10 cellular contexts compared by ENCODE assay signal in the genomic region with DNA sequence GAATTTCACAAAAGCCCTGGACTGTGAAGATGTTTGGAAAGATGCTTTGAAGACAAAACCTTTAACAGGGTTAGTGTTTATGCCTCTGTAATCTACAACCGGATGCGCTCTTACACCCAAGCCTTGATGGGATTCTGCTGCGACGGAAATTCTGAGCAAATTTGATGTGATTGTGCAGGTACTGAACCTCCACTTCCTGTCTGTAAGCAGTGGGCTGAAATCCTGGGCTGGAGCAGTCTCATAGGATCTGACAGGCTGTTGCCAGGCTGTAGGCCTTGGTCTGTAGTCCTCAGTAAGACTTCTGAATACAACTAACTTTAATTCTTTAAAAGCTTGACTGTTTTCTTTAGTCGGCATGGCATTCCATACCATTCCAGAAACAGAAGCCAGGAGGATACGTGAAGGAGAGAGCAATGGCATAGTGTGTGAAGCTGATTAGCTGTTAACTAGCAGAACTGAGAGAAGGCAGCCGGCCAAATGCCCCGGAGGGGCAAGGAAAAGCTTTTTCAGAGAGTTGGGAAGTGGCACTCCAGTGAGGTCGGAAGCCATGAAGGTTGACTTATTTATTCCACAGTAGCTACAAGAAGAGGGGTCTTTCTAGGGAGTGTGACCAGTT.
DNase-seq lines count a peak whose midpoint lies in the region; ATAC-seq and TF ChIP-seq lines count a peak whose summit lies in the region.
"Had no signal": no experiment of that assay in that cellular context is flagged by ENCODE, and none has a peak within 500 bp of the region (broad histone marks: within the 10 kb centered on the region; RNA-seq: fewer than 3 reads in every experiment).

No MANE protein-coding gene starts in this region.

- no peaks in the 10 kb centered on the region for H3K27me3 Mint-ChIP-seq in activated naive CD8-positive, alpha-beta T cell

- H3K27ac ChIP-seq in PC-9 = no peak overlapping the region
- H3K27ac ChIP-seq: right lobe of liver had no signal

- H3K36me3 ChIP-seq in mucosa of descending colon (ENCODE audit: low read depth) = no peaks in the 10 kb centered on the region
- no peaks in the 10 kb centered on the region for H3K36me3 ChIP-seq in PC-9 (ENCODE audit: low read depth)
- H3K36me3 ChIP-seq: right lobe of liver had no signal

- no peak for TF ChIP-seq CTCF in mucosa of descending colon (IDR thresholded peaks at IDR 0.05)
- no peak for TF ChIP-seq CTCF in PC-9 (conservative IDR thresholded peaks at IDR 0.05)

- no peaks in the 10 kb centered on the region for H3F3A ChIP-seq in PC-9 (ENCODE audit: insufficient read depth, low read depth)

- H3K9me3 ChIP-seq in mucosa of descending colon = no peaks in the 10 kb centered on the region
- H3K9me3 ChIP-seq in PC-9 (ENCODE audit: insufficient read depth, low read depth) = 0 out of 2 replicates have a peak, but pooled peaks cover 4% of the 10 kb centered on the region
- H3K9me3 ChIP-seq: right lobe of liver had no signal

- no peaks in the 10 kb centered on the region for H3K27me3 ChIP-seq in PC-9 (ENCODE audit: insufficient read depth, low read depth)
- H3K27me3 ChIP-seq: right lobe of liver had no signal

- intact Hi-C loops in mucosa of descending colon (cut with DNase I, micrococcal nuclease) = no loop called here
- intact Hi-C loops in PC-9 (cut with micrococcal nuclease; ENCODE audit: unreplicated experiment) = no loop called here

- H3K36me3 Mint-ChIP-seq in activated naive CD8-positive, alpha-beta T cell = peaks cover 4% of the 10 kb centered on the region

- peaks cover 76% of the 10 kb centered on the region for H3K4me1 Mint-ChIP-seq in activated naive CD8-positive, alpha-beta T cell (ENCODE audit: low read depth)

- no peaks in the 10 kb centered on the region for H4K20me1 ChIP-seq in PC-9 (ENCODE audit: insufficient read depth)

- H3K79me2 ChIP-seq in PC-9 (ENCODE audit: low read depth) = no peaks in the 10 kb centered on the region

- H3K4me3 ChIP-seq in mucosa of descending colon (no peak overlapping the region), PC-9 (no peak overlapping the region)
- H3K4me3 ChIP-seq: right lobe of liver had no signal

- ATAC-seq in mucosa of descending colon (peak; percentile 47), HG03457 (IDR thresholded peaks at IDR 0.05; ENCODE audit: unreplicated experiment) (no peak)
- ATAC-seq: right lobe of liver had no signal

- POLR2A ChIA-PET in PC-9 (lab: Charles Lee; ENCODE audit: unreplicated experiment) = no interaction called here

- peak; percentile 45 for DNase-seq in activated CD4-positive, alpha-beta T cell treated with anti-CD3 and anti-CD28 coated beads for 1 hour
- no peak for DNase-seq in mucosa of descending colon
- DNase-seq in stimulated activated naive CD4-positive, alpha-beta T cell (lab: John Stamatoyannopoulos, UW) = peak; percentile 5 to 73 (median 56)
- DNase-seq in cerebellum (ENCODE audit: low spot score) = no peak
- no peak for DNase-seq in PC-9
- no peak for DNase-seq in NCI-H2081 (lab: John Stamatoyannopoulos, UW)
- DNase-seq: NCI-H1930, right lobe of liver had no signal

- BruUV-seq in PC-9 (replicated peaks; lab: Mats Ljungman, UMichigan) = no TSS peak

- H3K4me2 ChIP-seq in PC-9 = no peak overlapping the region

- peak overlapping the region; percentile 84 for H3K4me3 Mint-ChIP-seq in activated naive CD8-positive, alpha-beta T cell

- H3K9me3 Mint-ChIP-seq in activated naive CD8-positive, alpha-beta T cell (ENCODE audit: low read depth) = no peaks in the 10 kb centered on the region

- H3K4me1 ChIP-seq in mucosa of descending colon (ENCODE audit: low read depth) (no peaks in the 10 kb centered on the region), PC-9 (replicated peaks; ENCODE audit: insufficient read depth) (peaks cover 6% of the 10 kb centered on the region; the same call in 1 of the 2 replicates)
- H3K4me1 ChIP-seq: right lobe of liver had no signal

- no peak overlapping the region for H2AFZ ChIP-seq in PC-9

- H3K9me2 ChIP-seq in PC-9 (ENCODE audit: insufficient read depth) = no peaks in the 10 kb centered on the region

- H3K27ac Mint-ChIP-seq in activated naive CD8-positive, alpha-beta T cell = peak overlapping the region; percentile 100

- CTCF ChIA-PET in PC-9 (lab: Charles Lee) = no interaction called here

Comparison
In these comparisons a context has a peak if more than half of its experiments do, and no peak if none do; other contexts are left out.
1. DNase-seq: peak in activated CD4-positive, alpha-beta T cell treated with anti-CD3 and anti-CD28 coated beads for 1 hour (single experiment) and stimulated activated naive CD4-positive, alpha-beta T cell (6 of 6); none in mucosa of descending colon (0 of 3), cerebellum (single experiment), PC-9 (0 of 2) and NCI-H2081 (0 of 2).